In genomic region chr2:65156041-65156440, GRCh38 we compare ENCODE assay signal across 19 cellular contexts. TPM values are rescaled to one million over a fixed set of nuclear protein-coding genes. Genes with fewer than 3 reads are reported as not detected.
DNase-seq lines count a peak whose midpoint lies in the region; ATAC-seq and TF ChIP-seq lines count a peak whose summit lies in the region.
"Had no signal": no experiment of that assay in that cellular context is flagged by ENCODE, and none has a peak within 500 bp of the region (broad histone marks: within the 10 kb centered on the region; RNA-seq: fewer than 3 reads in every experiment).

No MANE protein-coding gene starts in this region.

- H3K9ac ChIP-seq in mammary epithelial cell (ENCODE audit: insufficient read depth, low read length) (no peak overlapping the region), DND-41 (ENCODE audit: low read depth, low read length) (no peak overlapping the region)
- H3K9ac ChIP-seq: BLaER1 treated with 17β-estradiol and CSF1 and Interleukin-3, amounts not matched to agents 10 nM and 100 nM had no signal

- dilution Hi-C loops in mammary epithelial cell (cut with HindIII; ENCODE audit: low sequenced_read_pairs), result no loop called here

- H3K4me2 ChIP-seq in mammary epithelial cell (ENCODE audit: insufficient read depth, low read depth, low read length) (no peak overlapping the region), DND-41 (ENCODE audit: insufficient read depth, low read length) (no peak overlapping the region), GM23338 (no peak overlapping the region)
- H3K4me2 ChIP-seq: A549; BLaER1 treated with 17β-estradiol and CSF1 and Interleukin-3, amounts not matched to agents 10 nM and 100 nM had no signal

- CTCF ChIA-PET in mammary epithelial cell (lab: Charles Lee; ENCODE audit: low non-redundant PET) (no interaction called here), MCF 10A (lab: Yijun Ruan, JAX) (interaction anchor here (0.5 to 1.4 kb wide), 5 partner anchors 8 to 31 kb away, joined by 3 to 5 read pairs (median 5); no protein-coding TSS in a partner anchor)

- intact Hi-C loops in mammary epithelial cell (cut with micrococcal nuclease), result no loop called here
- intact Hi-C loops in MCF 10A (cut with micrococcal nuclease), result no loop called here

- BruUV-seq in mammary epithelial cell (replicated peaks; lab: Mats Ljungman, UMichigan) (no TSS peak), MCF 10A (replicated peaks; lab: Mats Ljungman, UMichigan) (no TSS peak)

- H4K20me1 ChIP-seq in mammary epithelial cell (ENCODE audit: insufficient read depth, low read length), result no peaks in the 10 kb centered on the region
- H4K20me1 ChIP-seq in DND-41 (ENCODE audit: insufficient read depth, low read length), result no peaks in the 10 kb centered on the region
- H4K20me1 ChIP-seq in GM23338 (replicated peaks; ENCODE audit: insufficient read depth), result no peaks in the 10 kb centered on the region
- H4K20me1 ChIP-seq: BLaER1 treated with 17β-estradiol and CSF1 and Interleukin-3, amounts not matched to agents 10 nM and 100 nM had no signal

- H3K4me1 Mint-ChIP-seq in MCF 10A (ENCODE audit: insufficient read depth, unreplicated experiment) (no peaks in the 10 kb centered on the region), GM23338 (peaks cover 2% of the 10 kb centered on the region; the same call in 2 of the 3 replicates)

- no peaks in the 10 kb centered on the region for H3K79me2 ChIP-seq in mammary epithelial cell (ENCODE audit: insufficient read depth, low read length)
- no peaks in the 10 kb centered on the region for H3K79me2 ChIP-seq in DND-41 (ENCODE audit: insufficient read depth, low read length)
- no peaks in the 10 kb centered on the region for H3K79me2 ChIP-seq in GM23338 (replicated peaks; ENCODE audit: insufficient read depth)

- no peaks in the 10 kb centered on the region for H3F3A ChIP-seq in GM23338 (replicated peaks; ENCODE audit: low read depth)

- ATAC-seq in DND-41 (ENCODE audit: insufficient read depth, low read depth) (no peak), GM23338 (no peak; the same call in 1 of the 3 replicates), GM18873 (IDR thresholded peaks at IDR 0.05; ENCODE audit: low FRiP score, unreplicated experiment) (no peak)
- ATAC-seq: A549; CD8-positive, alpha-beta T cell had no signal

- H3K27ac ChIP-seq in mammary epithelial cell (ENCODE audit: insufficient read depth, low read depth, low read length), result no peak overlapping the region
- no peak overlapping the region for H3K27ac ChIP-seq in DND-41 (ENCODE audit: low read length)
- H3K27ac ChIP-seq in GM23338 (ENCODE audit: low read depth), result no peak overlapping the region
- H3K27ac ChIP-seq: 22Rv1; A549; BLaER1 treated with 17β-estradiol and CSF1 and Interleukin-3, amounts not matched to agents 10 nM and 100 nM; C4-2B had no signal

- H3K36me3 ChIP-seq in mammary epithelial cell (ENCODE audit: insufficient read depth, low read length) (no peaks in the 10 kb centered on the region), DND-41 (ENCODE audit: insufficient read depth, low read length) (no peaks in the 10 kb centered on the region), GM23338 (ENCODE audit: insufficient read depth) (no peaks in the 10 kb centered on the region; the same call in 1 of the 2 replicates)
- H3K36me3 ChIP-seq: BLaER1 treated with 17β-estradiol and CSF1 and Interleukin-3, amounts not matched to agents 10 nM and 100 nM had no signal

- H3K9me2 ChIP-seq in GM23338 (ENCODE audit: insufficient read depth), result no peaks in the 10 kb centered on the region

- TF ChIP-seq CTCF in mammary epithelial cell (conservative IDR thresholded peaks at IDR 0.05 in 1 of 2, IDR thresholded peaks at IDR 0.05 in 1 of 2; ENCODE audit: extremely low read depth in 1 of 2, insufficient read depth in 1 of 2, low read depth in 1 of 2, low read length in 2 of 2) (no peak), MCF 10A (IDR thresholded peaks at IDR 0.05; ENCODE audit: unreplicated experiment) (no peak), DND-41 (IDR thresholded peaks at IDR 0.05; ENCODE audit: borderline replicate concordance, extremely low read depth, low read length, poor library complexity, severe bottlenecking) (no peak), GM23338 (conservative IDR thresholded peaks at IDR 0.05; ENCODE audit: low read depth in 2 of 2) (no peak)

- H3K27me3 Mint-ChIP-seq in MCF 10A (ENCODE audit: insufficient read depth, unreplicated experiment), result no peaks in the 10 kb centered on the region
- H3K27me3 Mint-ChIP-seq in GM23338 (ENCODE audit: insufficient read depth, low read depth, poor library complexity), result peaks cover 4% of the 10 kb centered on the region
- H3K27me3 Mint-ChIP-seq: B cell; CD4-positive, alpha-beta T cell had no signal

- 0% methylated on average over 1 of the region's 1 CpG for WGBS in mammary epithelial cell (ENCODE audit: low coverage, missing lambda C conversion rate)

- H3K9me3 Mint-ChIP-seq in MCF 10A (ENCODE audit: unreplicated experiment) (no peaks in the 10 kb centered on the region), GM23338 (peaks cover 11% of the 10 kb centered on the region; the same call in 2 of the 3 replicates)
- H3K9me3 Mint-ChIP-seq: CD4-positive, alpha-beta T cell; CD8-positive, alpha-beta T cell had no signal

- H3K27me3 ChIP-seq in mammary epithelial cell (ENCODE audit: insufficient read depth, low read length) (no peaks in the 10 kb centered on the region), DND-41 (ENCODE audit: insufficient read depth, low read length, poor library complexity) (no peaks in the 10 kb centered on the region), GM23338 (ENCODE audit: insufficient read depth) (no peaks in the 10 kb centered on the region)
- H3K27me3 ChIP-seq: BLaER1 treated with 17β-estradiol and CSF1 and Interleukin-3, amounts not matched to agents 10 nM and 100 nM had no signal

- DNase-seq in mammary epithelial cell, result no peak
- no peak for DNase-seq in MCF 10A (ENCODE audit: unreplicated experiment)
- DNase-seq in DND-41, result no peak
- DNase-seq in GM23338 (ENCODE audit: low spot score), result no peak
- DNase-seq in NCI-H82 (lab: John Stamatoyannopoulos, UW), result no peak
- DNase-seq: AML-193; Calu3; CD4-positive, alpha-beta T cell; CD8-positive, alpha-beta T cell; DMS79 treated with DMSO at 0.1 percent for 48 hours; EL; GF-D8 had no signal

- H2AFZ ChIP-seq in mammary epithelial cell (ENCODE audit: low read depth, low read length) (peak overlapping the region; percentile 27), DND-41 (ENCODE audit: low read depth, low read length) (0 out of 2 replicates have a peak overlapping the region, but pooled peaks have one; percentile 27), GM23338 (peak overlapping the region; percentile 29; the same call in 1 of the 2 replicates)

- no peaks in the 10 kb centered on the region for H3K36me3 Mint-ChIP-seq in MCF 10A (ENCODE audit: insufficient read depth, unreplicated experiment)
- H3K36me3 Mint-ChIP-seq in GM23338 (ENCODE audit: low read depth), result no peaks in the 10 kb centered on the region
- H3K36me3 Mint-ChIP-seq: CD8-positive, alpha-beta T cell had no signal

- POLR2A ChIA-PET in MCF 10A (lab: Yijun Ruan, JAX), result interaction anchor here (1.6 kb wide), 1 partner anchor 13 kb away, joined by 4 read pairs; no protein-coding TSS in a partner anchor

- in situ Hi-C loops in mammary epithelial cell (cut with MboI; ENCODE audit: low sequenced_read_pairs in 2 of 2), result loop anchor here in 1 of 2 donors (25.0 kb wide), 1 partner anchor 244 kb away; no protein-coding TSS in a partner anchor

- peaks cover 8% of the 10 kb centered on the region for H3K4me1 ChIP-seq in mammary epithelial cell (ENCODE audit: insufficient read depth, low read length)
- H3K4me1 ChIP-seq in DND-41 (ENCODE audit: insufficient read depth, low read length), result peaks cover 25% of the 10 kb centered on the region
- H3K4me1 ChIP-seq in GM23338 (ENCODE audit: insufficient read depth), result no peaks in the 10 kb centered on the region

- H3K27ac Mint-ChIP-seq in MCF 10A (ENCODE audit: low read depth, unreplicated experiment), result no peak overlapping the region
- H3K27ac Mint-ChIP-seq in GM23338, result no peak overlapping the region
- H3K27ac Mint-ChIP-seq: B cell; CD4-positive, alpha-beta T cell; CD8-positive, alpha-beta T cell had no signal

- H3K4me3 Mint-ChIP-seq in MCF 10A (ENCODE audit: unreplicated experiment), result no peak overlapping the region
- H3K4me3 Mint-ChIP-seq in GM23338, result no peak overlapping the region
- H3K4me3 Mint-ChIP-seq: B cell; CD4-positive, alpha-beta T cell; CD8-positive, alpha-beta T cell had no signal

- H3K4me3 ChIP-seq in mammary epithelial cell (replicated peaks in 1 of 3; ENCODE audit: insufficient read depth in 1 of 3, low read depth in 2 of 3, low read length in 3 of 3) (no peak overlapping the region), DND-41 (ENCODE audit: low read depth in 1 of 2, low read length in 2 of 2) (no peak overlapping the region), GM23338 (no peak overlapping the region)
- H3K4me3 ChIP-seq: A549; BLaER1 treated with 17β-estradiol and CSF1 and Interleukin-3, amounts not matched to agents 10 nM and 100 nM had no signal

- H3K9me3 ChIP-seq in mammary epithelial cell (replicated peaks; ENCODE audit: insufficient read depth, low read length), result peaks cover 2% of the 10 kb centered on the region
- no peaks in the 10 kb centered on the region for H3K9me3 ChIP-seq in DND-41 (ENCODE audit: insufficient read depth, low read length, severe bottlenecking)
- H3K9me3 ChIP-seq: A549; BLaER1 treated with 17β-estradiol and CSF1 and Interleukin-3, amounts not matched to agents 10 nM and 100 nM; Caco-2 had no signal

TF ChIP-seq in GM23338, 12 proteins besides CTCF, POLR2A, EP300 and RAD21 (continues in another document):
- TF ChIP-seq ZNF114 (CRISPR knock-in tag; IDR thresholded peaks at IDR 0.05), result no peak

RNA-seq across cellular contexts. Expression of gene RAB1A, which starts 26.1 kb away (rescaled TPM):
- 100 to 1,000 TPM in 1 of 2 donors, 10 to 100 TPM in 1; 76.7 to 158 TPM for total RNA-seq in mammary epithelial cell
- 146 TPM for polyA plus RNA-seq in mammary epithelial cell
- polyA minus RNA-seq in mammary epithelial cell, result 68.1 TPM
- 128 and 131 TPM in 2 replicates for total RNA-seq in MCF 10A (2022)
- 93.6 and 94.8 TPM in 2 replicates for total RNA-seq in GM23338 (2014; rRNA removed; shearing (Covaris generic))
- 140 and 172 TPM in 2 replicates for polyA plus RNA-seq in GM23338 (2016; fragmentation: Nextera tagmentation; extraction: Ambion mirVana)
